In the genomic region with DNA sequence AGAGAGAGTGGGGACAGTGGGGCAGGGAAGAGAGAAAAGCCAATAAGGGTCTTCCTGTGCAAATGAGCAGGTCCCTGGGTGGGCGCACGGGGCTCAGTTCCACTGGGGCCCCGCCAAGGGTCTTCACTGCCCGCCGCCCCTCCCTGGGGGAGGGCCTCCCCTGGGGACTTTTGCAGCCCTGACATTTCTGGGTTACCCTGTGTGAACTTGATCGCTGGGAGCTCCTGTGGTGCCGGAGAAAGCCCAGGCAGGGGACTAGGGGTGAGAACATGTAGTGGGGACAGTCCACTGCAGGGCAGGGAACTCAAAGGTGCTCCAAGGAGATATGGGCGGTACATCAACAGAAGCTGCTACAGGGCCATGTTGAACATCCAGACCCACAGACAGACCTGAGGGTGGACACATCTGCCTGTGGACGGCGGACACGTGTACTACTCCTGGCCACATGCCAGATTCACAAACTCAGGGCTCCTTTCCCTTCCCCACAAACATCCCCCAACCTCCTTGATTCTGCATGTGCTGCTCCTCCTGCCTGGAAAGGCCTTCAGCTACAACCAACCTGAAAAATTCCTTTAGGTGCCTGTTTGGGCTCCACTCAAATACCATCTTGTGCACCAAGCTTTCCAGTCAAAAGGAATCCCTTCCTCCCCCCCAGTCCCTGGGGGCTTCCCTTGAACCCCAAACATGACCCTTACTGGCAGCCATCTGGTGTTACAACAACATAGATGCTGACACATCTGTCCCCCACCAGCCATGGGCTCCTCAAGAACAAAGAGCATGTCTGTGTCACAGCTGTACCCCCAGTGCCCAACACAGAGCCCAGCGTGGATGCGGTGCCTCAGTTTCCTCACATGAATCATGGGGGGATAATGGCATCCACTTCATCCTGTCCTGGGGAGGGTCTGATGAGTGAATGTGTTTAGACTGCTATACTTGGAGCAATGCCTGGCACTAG, we compare ENCODE assay signal across 19 cellular contexts. TPM values are rescaled to one million over a fixed set of nuclear protein-coding genes. Genes with fewer than 3 reads are reported as not detected.
DNase-seq lines count a peak whose midpoint lies in the region; ATAC-seq, FAIRE-seq and TF ChIP-seq lines count a peak whose summit lies in the region.
"Had no signal": no experiment of that assay in that cellular context is flagged by ENCODE, and none has a peak within 500 bp of the region (broad histone marks: within the 10 kb centered on the region; RNA-seq: fewer than 3 reads in every experiment).

No MANE protein-coding gene starts in this region.

- peak overlapping the region; percentile 68 for H3K27ac Mint-ChIP-seq in activated CD4-positive, alpha-beta T cell treated with anti-CD3 and anti-CD28 coated beads, Interleukin-2, amount 10 ng/mL, durations not matched to agents 7 days and 5 days
- H3K27ac Mint-ChIP-seq in activated CD4-positive, alpha-beta memory T cell treated with anti-CD3 and anti-CD28 coated beads for 36 hours = no peak overlapping the region
- H3K27ac Mint-ChIP-seq in immature natural killer cell = peak overlapping the region in 4 of 6 donors; percentile 40 to 67 (median 60)
- peak overlapping the region; percentile 94 for H3K27ac Mint-ChIP-seq in stimulated activated memory B cell treated with anti-CD40 and anti-IgM and Interleukin-4, amounts not matched to agents 10 μg/mL and 1 μg/mL and 100 μg/mL, for 72 hours
- H3K27ac Mint-ChIP-seq: activated T-cell treated with anti-CD3 and anti-CD28 coated beads, Interleukin-2, amount 50 U/mL, for 72 hours; progenitor cell of endocrine pancreas; T-helper 1 cell treated with Interleukin-12 subunit alpha and Interleukin-12 subunit beta and Interleukin-4 antibody, amounts not matched to agents 30 μg/mL and 1 μg/mL, for 36 hours had no signal

- no peak for TF ChIP-seq CTCF in D721Med (IDR thresholded peaks at IDR 0.05; ENCODE audit: insufficient read depth, missing control alignments)

- CTCF ChIA-PET in activated CD4-positive, alpha-beta T cell treated with anti-CD3 and anti-CD28 coated beads, Interleukin-2, amount 10 ng/mL, durations not matched to agents 7 days and 5 days (lab: Charles Lee) = interaction anchor here (1.2 to 1.4 kb wide), 4 partner anchors 10 to 27 kb away, joined by 3 to 4 read pairs (median 3); no protein-coding TSS in a partner anchor
- CTCF ChIA-PET in activated CD4-positive, alpha-beta memory T cell treated with anti-CD3 and anti-CD28 coated beads for 36 hours (lab: Charles Lee) = interaction anchor here (1.2 kb wide), 1 partner anchor 13 kb away, joined by 6 read pairs; no protein-coding TSS in a partner anchor

- no peaks in the 10 kb centered on the region for H3K36me3 Mint-ChIP-seq in activated CD4-positive, alpha-beta T cell treated with anti-CD3 and anti-CD28 coated beads, Interleukin-2, amount 10 ng/mL, durations not matched to agents 7 days and 5 days (ENCODE audit: low read depth)
- no peaks in the 10 kb centered on the region for H3K36me3 Mint-ChIP-seq in activated CD4-positive, alpha-beta memory T cell treated with anti-CD3 and anti-CD28 coated beads for 36 hours
- no peaks in the 10 kb centered on the region for H3K36me3 Mint-ChIP-seq in immature natural killer cell
- H3K36me3 Mint-ChIP-seq in stimulated activated memory B cell treated with anti-CD40 and anti-IgM and Interleukin-4, amounts not matched to agents 10 μg/mL and 1 μg/mL and 100 μg/mL, for 72 hours = no peaks in the 10 kb centered on the region

- H3K4me1 Mint-ChIP-seq in activated CD4-positive, alpha-beta T cell treated with anti-CD3 and anti-CD28 coated beads, Interleukin-2, amount 10 ng/mL, durations not matched to agents 7 days and 5 days = peaks cover 69% of the 10 kb centered on the region
- H3K4me1 Mint-ChIP-seq in activated CD4-positive, alpha-beta memory T cell treated with anti-CD3 and anti-CD28 coated beads for 36 hours (ENCODE audit: low read depth) = peaks cover 81% of the 10 kb centered on the region
- H3K4me1 Mint-ChIP-seq in immature natural killer cell = peaks cover 75 to 78% of the 10 kb centered on the region in 2 donors
- peaks cover 86% of the 10 kb centered on the region for H3K4me1 Mint-ChIP-seq in stimulated activated memory B cell treated with anti-CD40 and anti-IgM and Interleukin-4, amounts not matched to agents 10 μg/mL and 1 μg/mL and 100 μg/mL, for 72 hours

- intact Hi-C loops in activated CD4-positive, alpha-beta memory T cell treated with anti-CD3 and anti-CD28 coated beads for 36 hours (cut with micrococcal nuclease) = no loop called here

- no peaks in the 10 kb centered on the region for H3K9me3 Mint-ChIP-seq in activated CD4-positive, alpha-beta T cell treated with anti-CD3 and anti-CD28 coated beads, Interleukin-2, amount 10 ng/mL, durations not matched to agents 7 days and 5 days
- no peaks in the 10 kb centered on the region for H3K9me3 Mint-ChIP-seq in activated CD4-positive, alpha-beta memory T cell treated with anti-CD3 and anti-CD28 coated beads for 36 hours
- H3K9me3 Mint-ChIP-seq in immature natural killer cell = no peaks in the 10 kb centered on the region
- H3K9me3 Mint-ChIP-seq in stimulated activated memory B cell treated with anti-CD40 and anti-IgM and Interleukin-4, amounts not matched to agents 10 μg/mL and 1 μg/mL and 100 μg/mL, for 72 hours = no peaks in the 10 kb centered on the region
- H3K9me3 Mint-ChIP-seq: activated T-cell treated with anti-CD3 and anti-CD28 coated beads, Interleukin-2, amount 50 U/mL, for 72 hours; T-helper 1 cell treated with Interleukin-12 subunit alpha and Interleukin-12 subunit beta and Interleukin-4 antibody, amounts not matched to agents 30 μg/mL and 1 μg/mL, for 36 hours had no signal

- no peak for FAIRE-seq in D721Med (lab: Jason Lieb, UNC)
- FAIRE-seq: A204.1 had no signal

- no peak for ATAC-seq in stimulated activated memory B cell treated with anti-CD40 and anti-IgM and Interleukin-4, amounts not matched to agents 10 μg/mL and 1 μg/mL and 100 μg/mL, for 72 hours
- no peak for ATAC-seq in GM18870 (IDR thresholded peaks at IDR 0.05; ENCODE audit: unreplicated experiment)
- ATAC-seq: activated T-cell treated with anti-CD3 and anti-CD28 coated beads, Interleukin-2, amount 50 U/mL, for 72 hours; left ventricle myocardium superior had no signal

- no peak overlapping the region for H3K4me3 Mint-ChIP-seq in activated CD4-positive, alpha-beta T cell treated with anti-CD3 and anti-CD28 coated beads, Interleukin-2, amount 10 ng/mL, durations not matched to agents 7 days and 5 days
- H3K4me3 Mint-ChIP-seq in activated CD4-positive, alpha-beta memory T cell treated with anti-CD3 and anti-CD28 coated beads for 36 hours = no peak overlapping the region
- peak overlapping the region; percentile 28 to 84 (median 74) for H3K4me3 Mint-ChIP-seq in immature natural killer cell
- no peak overlapping the region for H3K4me3 Mint-ChIP-seq in stimulated activated memory B cell treated with anti-CD40 and anti-IgM and Interleukin-4, amounts not matched to agents 10 μg/mL and 1 μg/mL and 100 μg/mL, for 72 hours
- H3K4me3 Mint-ChIP-seq: activated T-cell treated with anti-CD3 and anti-CD28 coated beads, Interleukin-2, amount 50 U/mL, for 72 hours; T-helper 1 cell treated with Interleukin-12 subunit alpha and Interleukin-12 subunit beta and Interleukin-4 antibody, amounts not matched to agents 30 μg/mL and 1 μg/mL, for 36 hours had no signal

- no peaks in the 10 kb centered on the region for H3K27me3 Mint-ChIP-seq in activated CD4-positive, alpha-beta T cell treated with anti-CD3 and anti-CD28 coated beads, Interleukin-2, amount 10 ng/mL, durations not matched to agents 7 days and 5 days
- H3K27me3 Mint-ChIP-seq in activated CD4-positive, alpha-beta memory T cell treated with anti-CD3 and anti-CD28 coated beads for 36 hours = no peaks in the 10 kb centered on the region
- peaks cover 5 to 9% (median 6%) of the 10 kb centered on the region in 3 donors for H3K27me3 Mint-ChIP-seq in immature natural killer cell (ENCODE audit: low read depth in 3 of 3)
- H3K27me3 Mint-ChIP-seq in stimulated activated memory B cell treated with anti-CD40 and anti-IgM and Interleukin-4, amounts not matched to agents 10 μg/mL and 1 μg/mL and 100 μg/mL, for 72 hours = no peaks in the 10 kb centered on the region
- H3K27me3 Mint-ChIP-seq: progenitor cell of endocrine pancreas had no signal

- POLR2A ChIA-PET in activated CD4-positive, alpha-beta T cell treated with anti-CD3 and anti-CD28 coated beads, Interleukin-2, amount 10 ng/mL, durations not matched to agents 7 days and 5 days (lab: Charles Lee) = no interaction called here
- POLR2A ChIA-PET in activated CD4-positive, alpha-beta memory T cell treated with anti-CD3 and anti-CD28 coated beads for 36 hours (lab: Charles Lee) = interaction anchor here (1.0 kb wide), 1 partner anchor 11 kb away, joined by 3 read pairs; no protein-coding TSS in a partner anchor

- DNase-seq in activated CD4-positive, alpha-beta T cell treated with anti-CD3 and anti-CD28 coated beads, Interleukin-2, amount 10 ng/mL, durations not matched to agents 7 days and 5 days = no peak
- no peak for DNase-seq in activated CD4-positive, alpha-beta T cell treated with anti-CD3 and anti-CD28 coated beads, Interleukin-2, amount 50 U/mL, for 48 hours
- DNase-seq in activated CD4-positive, alpha-beta memory T cell treated with anti-CD3 and anti-CD28 coated beads for 36 hours = peak; percentile 12
- DNase-seq in immature natural killer cell (no peak), SHP77 treated with DMSO at 0.1 percent for 48 hours (lab: John Stamatoyannopoulos, UW) (no peak), D721Med (ENCODE audit: insufficient read length, low spot score) (no peak)
- DNase-seq: activated T-cell treated with anti-CD3 and anti-CD28 coated beads, Interleukin-2, amount 50 U/mL, for 72 hours; anterior cingulate cortex; foreskin melanocyte; GM23248; left ventricle myocardium superior; NCI-H1694 treated with DMSO at 0.1 percent for 48 hours; Right ventricle myocardium superior; stimulated activated naive CD4-positive, alpha-beta T cell had no signal

RNA-seq across cellular contexts. Expression of gene NEK6, which starts 42.9 kb away (rescaled TPM):
- total RNA-seq in activated CD4-positive, alpha-beta T cell treated with anti-CD3 and anti-CD28 coated beads, Interleukin-2, amount 10 ng/mL, durations not matched to agents 7 days and 5 days = 1 to 10 TPM; 7.0 to 8.0 TPM
- total RNA-seq in activated CD4-positive, alpha-beta memory T cell treated with anti-CD3 and anti-CD28 coated beads for 36 hours = 10 to 100 TPM; 16.1 to 18.8 TPM
- 10 to 100 TPM in 2 of 3 donors, 1 to 10 TPM in 1; 8.8 to 18.0 (median 13.8) TPM for polyA plus RNA-seq in immature natural killer cell

Comparison
In these comparisons a context has a peak if more than half of its experiments do, and no peak if none do; other contexts are left out.
1. H3K4me3 Mint-ChIP-seq: peak in immature natural killer cell (5 of 5); none in activated CD4-positive, alpha-beta T cell treated with anti-CD3 and anti-CD28 coated beads, Interleukin-2, amount 10 ng/mL, durations not matched to agents 7 days and 5 days (single experiment), activated CD4-positive, alpha-beta memory T cell treated with anti-CD3 and anti-CD28 coated beads for 36 hours (single experiment) and stimulated activated memory B cell treated with anti-CD40 and anti-IgM and Interleukin-4, amounts not matched to agents 10 μg/mL and 1 μg/mL and 100 μg/mL, for 72 hours (single experiment).